In the genomic region with DNA sequence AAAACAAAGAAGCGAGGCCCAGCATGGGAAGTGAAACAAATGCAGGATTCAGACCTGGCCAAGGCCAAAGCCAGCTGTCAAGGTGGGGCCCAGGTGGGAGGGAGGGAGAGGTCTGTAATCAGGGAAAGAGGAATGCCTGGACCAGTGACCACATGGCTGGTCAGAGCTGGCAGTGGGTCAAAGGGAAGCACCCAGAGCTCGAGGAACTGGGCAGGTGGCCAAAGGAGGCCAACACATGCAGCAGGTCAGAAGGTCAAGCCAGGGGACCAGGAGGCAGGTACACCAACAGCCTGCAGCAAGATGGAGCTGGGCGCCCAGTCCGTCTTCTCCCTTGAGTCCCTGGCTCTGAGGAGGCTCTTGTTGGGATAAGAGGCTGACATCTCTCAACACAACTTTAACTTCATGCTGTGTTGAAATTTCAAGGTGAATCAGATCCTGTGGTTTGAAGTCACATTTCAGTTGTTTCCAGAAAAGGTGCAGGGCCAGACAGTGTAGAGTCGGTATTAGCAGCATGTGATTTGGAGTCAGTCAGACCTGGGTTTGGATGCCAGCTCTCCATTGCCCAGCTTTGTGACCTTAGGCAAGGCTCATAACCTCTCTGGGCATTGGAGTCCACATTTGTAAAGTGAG, we compare ENCODE assay signal across 1 cellular context.
TF ChIP-seq lines count a peak whose summit lies in the region.

No MANE protein-coding gene starts in this region.

TF ChIP-seq in HepG2, 621 proteins besides CTCF, POLR2A, EP300 and RAD21 (continued from another document and continues in another):
- TF ChIP-seq CREBL2 (CRISPR knock-in tag; IDR thresholded peaks at IDR 0.05; ENCODE audit: borderline replicate concordance) (no peak), PAWR (CRISPR knock-in tag; IDR thresholded peaks at IDR 0.05; ENCODE audit: borderline replicate concordance) (no peak), ZBTB44 (CRISPR knock-in tag; IDR thresholded peaks at IDR 0.05) (no peak), RFX3 (CRISPR knock-in tag; IDR thresholded peaks at IDR 0.05) (no peak), ZNF235 (CRISPR knock-in tag; IDR thresholded peaks at IDR 0.05; ENCODE audit: borderline replicate concordance) (no peak), ZBTB38 (CRISPR knock-in tag; IDR thresholded peaks at IDR 0.05) (0 out of 2 replicates have a peak, but pooled peaks have one; percentile 21), GATAD2A (CRISPR knock-in tag; IDR thresholded peaks at IDR 0.05) (peak; percentile 51), WIZ (CRISPR knock-in tag; IDR thresholded peaks at IDR 0.05) (no peak), SRF (IDR thresholded peaks at IDR 0.05; ENCODE audit: low read depth, low read length) (no peak), PPARG (CRISPR knock-in tag; conservative IDR thresholded peaks at IDR 0.05) (peak; percentile 98), ZNF484 (CRISPR knock-in tag; IDR thresholded peaks at IDR 0.05; ENCODE audit: borderline replicate concordance, low read depth) (no peak), LBX2 (CRISPR knock-in tag; IDR thresholded peaks at IDR 0.05; ENCODE audit: borderline replicate concordance) (no peak), JARID2 (CRISPR knock-in tag; IDR thresholded peaks at IDR 0.05; ENCODE audit: insufficient replicate concordance) (no peak), TEAD3 (CRISPR knock-in tag; optimal IDR thresholded peaks at IDR 0.05; ENCODE audit: borderline replicate concordance) (peak; percentile 76), MED1 (CRISPR knock-in tag; IDR thresholded peaks at IDR 0.05) (peak; percentile 66), YY1 (IDR thresholded peaks at IDR 0.05; ENCODE audit: insufficient read depth, insufficient replicate concordance, low read depth, low read length) (peak; percentile 43), CBX5 (CRISPR knock-in tag; IDR thresholded peaks at IDR 0.05; ENCODE audit: borderline replicate concordance) (no peak), ZNF710 (CRISPR knock-in tag; IDR thresholded peaks at IDR 0.05; ENCODE audit: borderline replicate concordance) (0 out of 2 replicates have a peak, but pooled peaks have one; percentile 37), TBP (CRISPR knock-in tag; IDR thresholded peaks at IDR 0.05) (no peak), LCORL (IDR thresholded peaks at IDR 0.05) (no peak), LCORL (CRISPR knock-in tag; IDR thresholded peaks at IDR 0.05) (no peak), HMG20A (CRISPR knock-in tag; IDR thresholded peaks at IDR 0.05; ENCODE audit: borderline replicate concordance) (peak; percentile 70; the same call in 1 of the 2 replicates), TP53 (CRISPR knock-in tag; conservative IDR thresholded peaks at IDR 0.05) (no peak), FOSL2 (CRISPR knock-in tag; IDR thresholded peaks at IDR 0.05) (peak; percentile 57), FOXJ3 (CRISPR knock-in tag; IDR thresholded peaks at IDR 0.05; ENCODE audit: borderline replicate concordance) (no peak), RNF219 (CRISPR knock-in tag; IDR thresholded peaks at IDR 0.05) (no peak), ZNF749 (CRISPR knock-in tag; IDR thresholded peaks at IDR 0.05; ENCODE audit: borderline replicate concordance) (no peak), FOXP4 (CRISPR knock-in tag; IDR thresholded peaks at IDR 0.05) (peak; percentile 68), MAFG (CRISPR knock-in tag; IDR thresholded peaks at IDR 0.05) (no peak)
- TF ChIP-seq, protein P1, sequence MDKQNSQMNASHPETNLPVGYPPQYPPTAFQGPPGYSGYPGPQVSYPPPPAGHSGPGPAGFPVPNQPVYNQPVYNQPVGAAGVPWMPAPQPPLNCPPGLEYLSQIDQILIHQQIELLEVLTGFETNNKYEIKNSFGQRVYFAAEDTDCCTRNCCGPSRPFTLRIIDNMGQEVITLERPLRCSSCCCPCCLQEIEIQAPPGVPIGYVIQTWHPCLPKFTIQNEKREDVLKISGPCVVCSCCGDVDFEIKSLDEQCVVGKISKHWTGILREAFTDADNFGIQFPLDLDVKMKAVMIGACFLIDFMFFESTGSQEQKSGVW (CRISPR knock-in tag; IDR thresholded peaks at IDR 0.05; ENCODE audit: borderline replicate concordance) = no peak
- TF ChIP-seq, protein P2, sequence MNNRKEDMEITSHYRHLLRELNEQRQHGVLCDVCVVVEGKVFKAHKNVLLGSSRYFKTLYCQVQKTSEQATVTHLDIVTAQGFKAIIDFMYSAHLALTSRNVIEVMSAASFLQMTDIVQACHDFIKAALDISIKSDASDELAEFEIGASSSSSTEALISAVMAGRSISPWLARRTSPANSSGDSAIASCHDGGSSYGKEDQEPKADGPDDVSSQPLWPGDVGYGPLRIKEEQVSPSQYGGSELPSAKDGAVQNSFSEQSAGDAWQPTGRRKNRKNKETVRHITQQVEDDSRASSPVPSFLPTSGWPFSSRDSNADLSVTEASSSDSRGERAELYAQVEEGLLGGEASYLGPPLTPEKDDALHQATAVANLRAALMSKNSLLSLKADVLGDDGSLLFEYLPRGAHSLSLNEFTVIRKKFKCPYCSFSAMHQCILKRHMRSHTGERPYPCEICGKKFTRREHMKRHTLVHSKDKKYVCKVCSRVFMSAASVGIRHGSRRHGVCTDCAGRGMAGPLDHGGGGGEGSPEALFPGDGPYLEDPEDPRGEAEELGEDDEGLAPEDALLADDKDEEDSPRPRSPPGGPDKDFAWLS (CRISPR knock-in tag; IDR thresholded peaks at IDR 0.05; ENCODE audit: borderline replicate concordance) = no peak
- TF ChIP-seq, protein P3, sequence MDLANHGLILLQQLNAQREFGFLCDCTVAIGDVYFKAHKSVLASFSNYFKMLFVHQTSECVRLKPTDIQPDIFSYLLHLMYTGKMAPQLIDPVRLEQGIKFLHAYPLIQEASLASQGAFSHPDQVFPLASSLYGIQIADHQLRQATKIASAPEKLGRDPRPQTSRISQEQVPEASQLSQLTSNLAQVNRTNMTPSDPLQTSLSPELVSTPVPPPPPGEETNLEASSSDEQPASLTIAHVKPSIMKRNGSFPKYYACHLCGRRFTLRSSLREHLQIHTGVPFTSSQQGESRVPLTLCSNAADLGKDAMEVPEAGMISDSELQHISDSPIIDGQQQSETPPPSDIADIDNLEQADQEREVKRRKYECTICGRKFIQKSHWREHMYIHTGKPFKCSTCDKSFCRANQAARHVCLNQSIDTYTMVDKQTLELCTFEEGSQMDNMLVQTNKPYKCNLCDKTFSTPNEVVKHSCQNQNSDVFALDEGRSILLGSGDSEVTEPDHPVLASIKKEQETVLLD (CRISPR knock-in tag; IDR thresholded peaks at IDR 0.05; ENCODE audit: low read depth) = no peak
- TF ChIP-seq, protein P4, sequence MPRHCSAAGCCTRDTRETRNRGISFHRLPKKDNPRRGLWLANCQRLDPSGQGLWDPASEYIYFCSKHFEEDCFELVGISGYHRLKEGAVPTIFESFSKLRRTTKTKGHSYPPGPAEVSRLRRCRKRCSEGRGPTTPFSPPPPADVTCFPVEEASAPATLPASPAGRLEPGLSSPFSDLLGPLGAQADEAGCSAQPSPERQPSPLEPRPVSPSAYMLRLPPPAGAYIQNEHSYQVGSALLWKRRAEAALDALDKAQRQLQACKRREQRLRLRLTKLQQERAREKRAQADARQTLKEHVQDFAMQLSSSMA (CRISPR knock-in tag; IDR thresholded peaks at IDR 0.05) = no peak
- TF ChIP-seq, protein P5, sequence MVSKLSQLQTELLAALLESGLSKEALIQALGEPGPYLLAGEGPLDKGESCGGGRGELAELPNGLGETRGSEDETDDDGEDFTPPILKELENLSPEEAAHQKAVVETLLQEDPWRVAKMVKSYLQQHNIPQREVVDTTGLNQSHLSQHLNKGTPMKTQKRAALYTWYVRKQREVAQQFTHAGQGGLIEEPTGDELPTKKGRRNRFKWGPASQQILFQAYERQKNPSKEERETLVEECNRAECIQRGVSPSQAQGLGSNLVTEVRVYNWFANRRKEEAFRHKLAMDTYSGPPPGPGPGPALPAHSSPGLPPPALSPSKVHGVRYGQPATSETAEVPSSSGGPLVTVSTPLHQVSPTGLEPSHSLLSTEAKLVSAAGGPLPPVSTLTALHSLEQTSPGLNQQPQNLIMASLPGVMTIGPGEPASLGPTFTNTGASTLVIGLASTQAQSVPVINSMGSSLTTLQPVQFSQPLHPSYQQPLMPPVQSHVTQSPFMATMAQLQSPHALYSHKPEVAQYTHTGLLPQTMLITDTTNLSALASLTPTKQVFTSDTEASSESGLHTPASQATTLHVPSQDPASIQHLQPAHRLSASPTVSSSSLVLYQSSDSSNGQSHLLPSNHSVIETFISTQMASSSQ (IDR thresholded peaks at IDR 0.05; ENCODE audit: low read depth) = 0 out of 2 replicates have a peak, but pooled peaks have one; percentile 19
- TF ChIP-seq, protein P5 (CRISPR knock-in tag; IDR thresholded peaks at IDR 0.05; ENCODE audit: borderline replicate concordance) = peak; percentile 66; the same call in 1 of the 2 replicates
- TF ChIP-seq, protein P6, sequence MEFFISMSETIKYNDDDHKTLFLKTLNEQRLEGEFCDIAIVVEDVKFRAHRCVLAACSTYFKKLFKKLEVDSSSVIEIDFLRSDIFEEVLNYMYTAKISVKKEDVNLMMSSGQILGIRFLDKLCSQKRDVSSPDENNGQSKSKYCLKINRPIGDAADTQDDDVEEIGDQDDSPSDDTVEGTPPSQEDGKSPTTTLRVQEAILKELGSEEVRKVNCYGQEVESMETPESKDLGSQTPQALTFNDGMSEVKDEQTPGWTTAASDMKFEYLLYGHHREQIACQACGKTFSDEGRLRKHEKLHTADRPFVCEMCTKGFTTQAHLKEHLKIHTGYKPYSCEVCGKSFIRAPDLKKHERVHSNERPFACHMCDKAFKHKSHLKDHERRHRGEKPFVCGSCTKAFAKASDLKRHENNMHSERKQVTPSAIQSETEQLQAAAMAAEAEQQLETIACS (CRISPR knock-in tag; IDR thresholded peaks at IDR 0.05) = no peak
